Comparison of ENCODE assay signal across 8 cellular contexts in genomic region chr6:16331328-16332174, GRCh38.
DNase-seq lines count a peak whose midpoint lies in the region; ATAC-seq and TF ChIP-seq lines count a peak whose summit lies in the region.

No MANE protein-coding gene starts in this region.

- peak; percentile 48 for DNase-seq in COR-L47 (lab: John Stamatoyannopoulos, UW)
- DNase-seq in SK-N-SH, result peak; percentile 83
- peak; percentile 45 for DNase-seq in activated naive CD8-positive, alpha-beta T cell treated with anti-CD3 and anti-CD28 coated beads for 36 hours
- DNase-seq in heart right ventricle, result peak; percentile 71 to 76
- peak; percentile 72 to 86 for DNase-seq in psoas muscle
- DNase-seq in cortex of kidney (lab: John Stamatoyannopoulos, UW), result no peak

- no peak overlapping the region for H3K9ac ChIP-seq in SK-N-SH

- H3K4me1 ChIP-seq in SK-N-SH (ENCODE audit: control insufficient read depth in 1 of 2, insufficient read depth in 2 of 2, low read depth in 1 of 2, low read length in 1 of 2), result peaks cover 28 to 41% of the 10 kb centered on the region in 2 experiments
- H3K4me1 ChIP-seq in heart right ventricle, result peaks cover 7 to 55% (median 33%) of the 10 kb centered on the region in 9 donors
- peaks cover 48% of the 10 kb centered on the region for H3K4me1 ChIP-seq in psoas muscle

- no peak overlapping the region for H2AFZ ChIP-seq in SK-N-SH (ENCODE audit: low read depth)

- peak; percentile 59 for TF ChIP-seq RAD21 in SK-N-SH (IDR thresholded peaks at IDR 0.05; ENCODE audit: low read length)

- intact Hi-C loops in heart right ventricle (cut with DNase I) (loop anchor here (1.0 to 10.0 kb wide), 16 partner anchors 76 to 756 kb away; partner anchors contain the start of gene ATXN1 (in 6 of the 10)), psoas muscle (cut with DNase I) (loop anchor here (1.0 to 10.0 kb wide), 7 partner anchors 61 to 633 kb away; partner anchors contain the start of gene ATXN1 (in 1 of the 2))

- no peaks in the 10 kb centered on the region for H3K9me3 Mint-ChIP-seq in activated naive CD8-positive, alpha-beta T cell treated with anti-CD3 and anti-CD28 coated beads for 36 hours

- no peaks in the 10 kb centered on the region; the same call in 1 of the 2 replicates for H3K79me2 ChIP-seq in SK-N-SH (ENCODE audit: insufficient read depth)

- peak overlapping the region; percentile 47; the same call in 1 of the 2 replicates for H3K4me2 ChIP-seq in SK-N-SH

- H3K36me3 ChIP-seq in SK-N-SH (replicated peaks in 1 of 2; ENCODE audit: control insufficient read depth in 1 of 2, insufficient read depth in 2 of 2, low read length in 1 of 2), result peaks cover 0 to 6% of the 10 kb centered on the region in 2 experiments
- peaks cover 0 to 18% (median 7%) of the 10 kb centered on the region in 9 donors for H3K36me3 ChIP-seq in heart right ventricle
- peaks cover 0 to 16% of the 10 kb centered on the region in 2 donors for H3K36me3 ChIP-seq in psoas muscle (ENCODE audit: insufficient read depth in 1 of 2, low read depth in 1 of 2)

- no peak for TF ChIP-seq EP300 in SK-N-SH (IDR thresholded peaks at IDR 0.05; ENCODE audit: borderline replicate concordance in 1 of 2, low read depth in 1 of 2, low read length in 1 of 2)

- peak; percentile 90 for TF ChIP-seq CTCF in LNCAP (IDR thresholded peaks at IDR 0.05)
- TF ChIP-seq CTCF in SK-N-SH (IDR thresholded peaks at IDR 0.05), result peak; percentile 98
- peak; percentile 84 to 97 (median 92) for TF ChIP-seq CTCF in heart right ventricle (IDR thresholded peaks at IDR 0.05)
- TF ChIP-seq CTCF in psoas muscle (IDR thresholded peaks at IDR 0.05), result peak; percentile 91

- H3K9me3 ChIP-seq in SK-N-SH (no peaks in the 10 kb centered on the region), heart right ventricle (no peaks in the 10 kb centered on the region), psoas muscle (no peaks in the 10 kb centered on the region)

- H3K27me3 ChIP-seq in SK-N-SH (ENCODE audit: insufficient read depth) (no peaks in the 10 kb centered on the region), heart right ventricle (no peaks in the 10 kb centered on the region), psoas muscle (ENCODE audit: insufficient read depth in 3 of 3, low read length in 2 of 3) (no peaks in the 10 kb centered on the region)

- POLR2A ChIA-PET in SK-N-SH (lab: Yijun Ruan, JAX), result no interaction called here

- no peaks in the 10 kb centered on the region for H3K27me3 Mint-ChIP-seq in activated naive CD8-positive, alpha-beta T cell treated with anti-CD3 and anti-CD28 coated beads for 36 hours

- ATAC-seq in GM21367 (IDR thresholded peaks at IDR 0.05; ENCODE audit: unreplicated experiment) (peak; percentile 38), heart right ventricle (peak; percentile 48 to 88 (median 76)), psoas muscle (peak; percentile 64 to 81 (median 71))

- H3K4me3 ChIP-seq in SK-N-SH (ENCODE audit: low read depth in 2 of 2, low read length in 1 of 2), result no peak overlapping the region; a peak in 1 of 4 replicates
- peak overlapping the region in 2 of 10 donors; percentile 0 to 24 for H3K4me3 ChIP-seq in heart right ventricle
- H3K4me3 ChIP-seq in psoas muscle, result no peak overlapping the region

- H3K36me3 Mint-ChIP-seq in activated naive CD8-positive, alpha-beta T cell treated with anti-CD3 and anti-CD28 coated beads for 36 hours, result no peaks in the 10 kb centered on the region

- no peaks in the 10 kb centered on the region for H3K9me2 ChIP-seq in SK-N-SH

- H3K4me3 Mint-ChIP-seq in activated naive CD8-positive, alpha-beta T cell treated with anti-CD3 and anti-CD28 coated beads for 36 hours, result no peak overlapping the region

- H4K20me1 ChIP-seq in SK-N-SH (ENCODE audit: insufficient read depth), result 0 out of 2 replicates have a peak, but pooled peaks cover 8% of the 10 kb centered on the region

- H3K27ac ChIP-seq in SK-N-SH (ENCODE audit: low read depth in 2 of 2, low read length in 1 of 2) (peak overlapping the region; percentile 25 to 51; a peak in 3 of 4 replicates), heart right ventricle (peak overlapping the region in 5 of 10 donors; percentile 1 to 41 (median 31)), psoas muscle (peak overlapping the region; percentile 46)

- WGBS in SK-N-SH (ENCODE audit: low lambda C conversion rate), result 28% methylated on average over 11 of the region's 11 CpGs
- 26% methylated on average over 11 of the region's 11 CpGs for WGBS in heart right ventricle, 2 donors
- WGBS in psoas muscle, 3 donors, result 31 to 38% (median 35%) methylated on average over 11 of the region's 11 CpGs

- CTCF ChIA-PET in SK-N-SH (lab: Yijun Ruan, JAX), result interaction anchor here (0.6 to 10.8 kb wide), 61 partner anchors 9 to 754 kb away, joined by 3 to 289 read pairs (median 4); partner anchors contain the start of gene ATXN1

- H3K27ac Mint-ChIP-seq in activated naive CD8-positive, alpha-beta T cell treated with anti-CD3 and anti-CD28 coated beads for 36 hours, result no peak overlapping the region

- peaks cover 22% of the 10 kb centered on the region for H3F3A ChIP-seq in SK-N-SH (replicated peaks; ENCODE audit: insufficient read depth)

- no peaks in the 10 kb centered on the region for H3K4me1 Mint-ChIP-seq in activated naive CD8-positive, alpha-beta T cell treated with anti-CD3 and anti-CD28 coated beads for 36 hours

TF ChIP-seq in SK-N-SH, 30 proteins besides CTCF, POLR2A, EP300 and RAD21:
- TF ChIP-seq, protein P1, sequence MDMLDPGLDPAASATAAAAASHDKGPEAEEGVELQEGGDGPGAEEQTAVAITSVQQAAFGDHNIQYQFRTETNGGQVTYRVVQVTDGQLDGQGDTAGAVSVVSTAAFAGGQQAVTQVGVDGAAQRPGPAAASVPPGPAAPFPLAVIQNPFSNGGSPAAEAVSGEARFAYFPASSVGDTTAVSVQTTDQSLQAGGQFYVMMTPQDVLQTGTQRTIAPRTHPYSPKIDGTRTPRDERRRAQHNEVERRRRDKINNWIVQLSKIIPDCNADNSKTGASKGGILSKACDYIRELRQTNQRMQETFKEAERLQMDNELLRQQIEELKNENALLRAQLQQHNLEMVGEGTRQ (IDR thresholded peaks at IDR 0.05; ENCODE audit: borderline replicate concordance, low read depth, low read length), result no peak
- TF ChIP-seq SMC3 (IDR thresholded peaks at IDR 0.05; ENCODE audit: low read depth, low read length) (peak; percentile 60), SIN3A (IDR thresholded peaks at IDR 0.05; ENCODE audit: borderline replicate concordance, low read depth, low read length) (0 out of 2 replicates have a peak, but pooled peaks have one; percentile 27)
TF ChIP-seq in SK-N-SH: peak in this region for 2.
